ENCODE assay signal across 8 cellular contexts in the genomic region with DNA sequence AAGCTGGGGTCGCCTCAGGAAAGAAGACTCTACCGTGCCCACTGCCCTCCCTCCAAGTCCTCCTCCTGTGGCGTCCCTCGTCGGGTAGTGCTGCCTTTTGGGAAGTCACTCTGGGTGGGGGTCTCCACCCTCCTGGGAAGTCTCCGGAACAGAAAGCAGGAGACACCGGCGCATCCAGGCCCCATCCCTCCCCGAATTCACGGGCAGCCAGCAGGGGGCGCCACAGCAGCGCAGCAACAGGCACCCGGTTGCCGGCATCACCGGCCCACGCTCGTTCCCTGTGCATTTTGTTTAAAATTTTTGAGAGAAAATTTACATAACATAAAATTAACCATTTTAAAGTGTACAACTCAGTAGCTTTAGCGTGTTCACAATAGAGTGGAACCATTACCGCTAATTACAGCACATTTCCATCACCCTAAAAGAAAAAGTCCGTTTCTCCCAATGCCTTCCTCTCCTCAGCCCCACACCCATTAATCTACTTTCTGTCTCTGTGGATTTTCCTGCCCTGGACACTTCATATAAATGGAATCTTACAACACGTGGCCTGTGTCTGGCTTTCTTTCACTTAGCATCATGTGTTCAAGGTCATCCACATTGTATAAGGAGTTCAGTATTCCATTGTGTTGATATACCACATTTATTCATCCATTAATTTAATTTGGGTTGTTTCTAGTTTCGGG.
DNase-seq lines count a peak whose midpoint lies in the region; ATAC-seq, FAIRE-seq and TF ChIP-seq lines count a peak whose summit lies in the region.

No MANE protein-coding gene starts in this region.

- peaks cover 51% of the 10 kb centered on the region for H3K27me3 Mint-ChIP-seq in activated T-cell treated with anti-CD3 and anti-CD28 coated beads, Interleukin-2, amount 50 U/mL, for 4 hours (ENCODE audit: low read depth)
- peaks cover 17% of the 10 kb centered on the region for H3K27me3 Mint-ChIP-seq in activated T-helper 1 cell treated with anti-CD3 and anti-CD28 coated beads, Interleukin-12 subunit alpha, Interleukin-12 subunit beta, Interleukin-2, Interleukin-4 antibody, amounts not matched to agents 30 ng/mL and 10 ng/mL and 1 ng/mL, durations not matched to agents 14 hours and 24 hours and 36 hours (ENCODE audit: insufficient read depth)

- H3K4me1 Mint-ChIP-seq in activated T-cell treated with anti-CD3 and anti-CD28 coated beads, Interleukin-2, amount 50 U/mL, for 4 hours (ENCODE audit: low read depth): peaks cover 23% of the 10 kb centered on the region
- H3K4me1 Mint-ChIP-seq in activated T-helper 1 cell treated with anti-CD3 and anti-CD28 coated beads, Interleukin-12 subunit alpha, Interleukin-12 subunit beta, Interleukin-2, Interleukin-4 antibody, amounts not matched to agents 30 ng/mL and 10 ng/mL and 1 ng/mL, durations not matched to agents 14 hours and 24 hours and 36 hours (ENCODE audit: low read depth): peaks cover 9% of the 10 kb centered on the region

- ATAC-seq in activated T-cell treated with anti-CD3 and anti-CD28 coated beads, Interleukin-2, amount 50 U/mL, for 4 hours: peak in 1 of 2 donors; percentile 24

- no peaks in the 10 kb centered on the region for H3K9me3 Mint-ChIP-seq in activated T-cell treated with anti-CD3 and anti-CD28 coated beads, Interleukin-2, amount 50 U/mL, for 4 hours
- H3K9me3 Mint-ChIP-seq in activated T-helper 1 cell treated with anti-CD3 and anti-CD28 coated beads, Interleukin-12 subunit alpha, Interleukin-12 subunit beta, Interleukin-2, Interleukin-4 antibody, amounts not matched to agents 30 ng/mL and 10 ng/mL and 1 ng/mL, durations not matched to agents 14 hours and 24 hours and 36 hours: no peaks in the 10 kb centered on the region

- peak; percentile 99 for FAIRE-seq in D721Med (lab: Jason Lieb, UNC)

- H3K9ac ChIP-seq in Karpas-422 (ENCODE audit: low read length): no peak overlapping the region

- TF ChIP-seq CTCF in D721Med (IDR thresholded peaks at IDR 0.05; ENCODE audit: insufficient read depth, missing control alignments): peak; percentile 44
- TF ChIP-seq CTCF in prostate gland (IDR thresholded peaks at IDR 0.05): peak; percentile 31 to 91 (median 79)

- no peak for TF ChIP-seq POLR2A in prostate gland (IDR thresholded peaks at IDR 0.05)

- intact Hi-C loops in prostate gland (cut with DNase I): no loop called here
- intact Hi-C loops in activated T-helper 1 cell treated with anti-CD3 and anti-CD28 coated beads, Interleukin-12 subunit alpha, Interleukin-12 subunit beta, Interleukin-2, Interleukin-4 antibody, amounts not matched to agents 30 ng/mL and 10 ng/mL and 1 ng/mL, durations not matched to agents 14 hours and 24 hours and 36 hours (cut with micrococcal nuclease): loop anchor here (1.0 kb wide), 1 partner anchor 86 kb away; no protein-coding TSS in a partner anchor

- no peaks in the 10 kb centered on the region for H4K20me1 ChIP-seq in Karpas-422 (ENCODE audit: insufficient read depth, low read depth, low read length)

- H3K27ac ChIP-seq in Karpas-422 (ENCODE audit: low read length): no peak overlapping the region
- no peak overlapping the region for H3K27ac ChIP-seq in prostate gland

- no peaks in the 10 kb centered on the region for H3K9me3 ChIP-seq in Karpas-422 (ENCODE audit: low read length)
- no peaks in the 10 kb centered on the region for H3K9me3 ChIP-seq in prostate gland

- no peak overlapping the region for H3K4me3 ChIP-seq in Karpas-422 (ENCODE audit: low read length)
- H3K4me3 ChIP-seq in prostate gland: no peak overlapping the region

- H2AFZ ChIP-seq in Karpas-422 (ENCODE audit: low read length): no peak overlapping the region

- H3K27ac Mint-ChIP-seq in activated T-helper 1 cell treated with anti-CD3 and anti-CD28 coated beads, Interleukin-12 subunit alpha, Interleukin-12 subunit beta, Interleukin-2, Interleukin-4 antibody, amounts not matched to agents 30 ng/mL and 10 ng/mL and 1 ng/mL, durations not matched to agents 14 hours and 24 hours and 36 hours: no peak overlapping the region

- no peaks in the 10 kb centered on the region for H3K9me2 ChIP-seq in Karpas-422 (replicated peaks; ENCODE audit: insufficient read depth, low read length)

- H3K4me2 ChIP-seq in Karpas-422 (ENCODE audit: low read depth, low read length, poor library complexity, severe bottlenecking): no peak overlapping the region

- H3K4me1 ChIP-seq in Karpas-422 (ENCODE audit: low read length) (no peaks in the 10 kb centered on the region), prostate gland (replicated peaks) (peaks cover under 1% of the 10 kb centered on the region)

- no peak overlapping the region for H3K4me3 Mint-ChIP-seq in activated T-cell treated with anti-CD3 and anti-CD28 coated beads, Interleukin-2, amount 50 U/mL, for 4 hours
- no peak overlapping the region for H3K4me3 Mint-ChIP-seq in activated T-helper 1 cell treated with anti-CD3 and anti-CD28 coated beads, Interleukin-12 subunit alpha, Interleukin-12 subunit beta, Interleukin-2, Interleukin-4 antibody, amounts not matched to agents 30 ng/mL and 10 ng/mL and 1 ng/mL, durations not matched to agents 14 hours and 24 hours and 36 hours

- 52% methylated on average over 21 of the region's 22 CpGs for WGBS in prostate gland

- H3K36me3 Mint-ChIP-seq in activated T-cell treated with anti-CD3 and anti-CD28 coated beads, Interleukin-2, amount 50 U/mL, for 4 hours (ENCODE audit: insufficient read depth): no peaks in the 10 kb centered on the region
- no peaks in the 10 kb centered on the region for H3K36me3 Mint-ChIP-seq in activated T-helper 1 cell treated with anti-CD3 and anti-CD28 coated beads, Interleukin-12 subunit alpha, Interleukin-12 subunit beta, Interleukin-2, Interleukin-4 antibody, amounts not matched to agents 30 ng/mL and 10 ng/mL and 1 ng/mL, durations not matched to agents 14 hours and 24 hours and 36 hours (ENCODE audit: low read depth)

- no peaks in the 10 kb centered on the region; the same call in 1 of the 2 replicates for H3K27me3 ChIP-seq in Karpas-422 (ENCODE audit: low read length)
- H3K27me3 ChIP-seq in prostate gland (replicated peaks; ENCODE audit: insufficient read depth): no peaks in the 10 kb centered on the region

- DNase-seq in D721Med (ENCODE audit: insufficient read length, low spot score) (peak; percentile 97), Karpas-422 (peak; percentile 82), globus pallidus (ENCODE audit: low spot score) (peak; percentile 33), prostate gland (ENCODE audit: low spot score) (peak; percentile 30), NCI-H146 (lab: John Stamatoyannopoulos, UW) (no peak), GDM1 (lab: John Stamatoyannopoulos, UW) (no peak)
- DNase-seq in activated T-cell treated with anti-CD3 and anti-CD28 coated beads, Interleukin-2, amount 50 U/mL, for 4 hours: peak; percentile 45
- DNase-seq in activated T-helper 1 cell treated with anti-CD3 and anti-CD28 coated beads, Interleukin-12 subunit alpha, Interleukin-12 subunit beta, Interleukin-2, Interleukin-4 antibody, amounts not matched to agents 30 ng/mL and 10 ng/mL and 1 ng/mL, durations not matched to agents 14 hours and 24 hours and 36 hours (ENCODE audit: low spot score): no peak

- H3K79me2 ChIP-seq in Karpas-422 (ENCODE audit: low read length): no peaks in the 10 kb centered on the region

- H3K36me3 ChIP-seq in Karpas-422 (ENCODE audit: insufficient read depth, low read length) (no peaks in the 10 kb centered on the region), prostate gland (no peaks in the 10 kb centered on the region)

Comparison
In these comparisons a context has a peak if more than half of its experiments do, and no peak if none do; other contexts are left out.
1. DNase-seq: peak in D721Med (single experiment), Karpas-422 (single experiment), activated T-cell treated with anti-CD3 and anti-CD28 coated beads, Interleukin-2, amount 50 U/mL, for 4 hours (single experiment), globus pallidus (single experiment) and prostate gland (single experiment); none in activated T-helper 1 cell treated with anti-CD3 and anti-CD28 coated beads, Interleukin-12 subunit alpha, Interleukin-12 subunit beta, Interleukin-2, Interleukin-4 antibody, amounts not matched to agents 30 ng/mL and 10 ng/mL and 1 ng/mL, durations not matched to agents 14 hours and 24 hours and 36 hours (single experiment), NCI-H146 (single experiment) and GDM1 (single experiment).